ENCODE assay signal across 32 cellular contexts in the genomic region with DNA sequence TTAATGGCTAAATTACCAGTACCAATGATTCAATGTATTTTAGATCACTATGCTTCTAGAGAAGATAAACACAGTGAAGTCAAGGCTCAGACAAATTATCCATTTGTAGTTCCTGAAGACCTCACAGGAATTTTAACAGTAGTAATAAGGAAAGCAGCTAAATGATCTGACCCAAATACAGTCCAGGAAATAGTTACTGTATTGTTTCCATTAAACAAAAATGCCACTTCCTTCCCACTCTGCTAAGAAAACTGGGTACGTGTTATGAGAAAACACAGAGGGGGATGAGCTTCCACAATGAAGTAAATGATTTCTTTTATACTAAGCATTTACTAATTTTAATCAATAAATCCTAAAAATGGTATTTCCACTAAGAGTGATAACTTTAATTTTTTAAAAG.
DNase-seq lines count a peak whose midpoint lies in the region; ATAC-seq, FAIRE-seq and TF ChIP-seq lines count a peak whose summit lies in the region.
"Had no signal": no experiment of that assay in that cellular context is flagged by ENCODE, and none has a peak within 500 bp of the region (broad histone marks: within the 10 kb centered on the region; RNA-seq: fewer than 3 reads in every experiment).

No MANE protein-coding gene starts in this region.

- H3K27ac Mint-ChIP-seq in CD4-positive, CD25-positive, alpha-beta regulatory T cell: peak overlapping the region in 1 of 3 donors; percentile 38
- H3K27ac Mint-ChIP-seq in activated T-helper 17 cell treated with anti-CD3 and anti-CD28 coated beads, Interleukin-2, amount 50 U/mL, for 72 hours: peak overlapping the region; percentile 75
- H3K27ac Mint-ChIP-seq: activated B cell treated with CpG ODN at 0.5 μM for 24 hours; activated T-helper 2 cell treated with anti-CD3 and anti-CD28 coated beads, Interferon-gamma antibody, Interleukin-2, Interleukin-4, amounts not matched to agents 10 μg/mL and 5 μg/mL and 100 μg/mL, durations not matched to agents 14 hours and 24 hours and 36 hours; mesothelial cell of epicardium had no signal

- DNase-seq in CD4-positive, CD25-positive, alpha-beta regulatory T cell: peak in 1 of 3 donors; percentile 18
- peak; percentile 35 for DNase-seq in EH (ENCODE audit: low read depth)
- no peak for DNase-seq in kidney
- no peak for DNase-seq in OCI-M1 (lab: John Stamatoyannopoulos, UW)
- no peak for DNase-seq in prostate gland (ENCODE audit: low spot score)
- DNase-seq: activated B cell treated with CpG ODN at 0.5 μM for 24 hours; activated CD4-positive, alpha-beta T cell treated with anti-CD3 and anti-CD28 coated beads, Interleukin-2, amount 50 U/mL, for 1 hour; C1 segment of cervical spinal cord; DND-41; foreskin melanocyte; GOT3; heart right ventricle; KBM-7; naive B cell; NCI-H1105 treated with DMSO at 0.1 percent for 48 hours; NCI-H187 treated with DMSO at 0.1 percent for 48 hours; NCI-H2171; nucleus accumbens; psoas muscle; stimulated activated CD4-positive, alpha-beta T cell treated with anti-CD3 and anti-CD28 coated beads, Interleukin-12 subunit alpha, Interleukin-12 subunit beta, amount 100 ng/mL, for 4 hours; stimulated activated CD4-positive, alpha-beta T cell treated with anti-CD3 and anti-CD28 coated beads, Interleukin-4, amount 100 ng/mL, for 1 hour; T-helper 9 cell had no signal

- no peak for TF ChIP-seq POLR2A in prostate gland (IDR thresholded peaks at IDR 0.05)

- peaks cover 23 to 46% (median 34%) of the 10 kb centered on the region in 4 donors for H3K4me1 Mint-ChIP-seq in CD4-positive, CD25-positive, alpha-beta regulatory T cell
- peaks cover 24% of the 10 kb centered on the region for H3K4me1 Mint-ChIP-seq in activated T-helper 17 cell treated with anti-CD3 and anti-CD28 coated beads, Interleukin-2, amount 50 U/mL, for 72 hours

- H3K27me3 Mint-ChIP-seq in CD4-positive, CD25-positive, alpha-beta regulatory T cell: no peaks in the 10 kb centered on the region
- no peaks in the 10 kb centered on the region for H3K27me3 Mint-ChIP-seq in activated T-helper 17 cell treated with anti-CD3 and anti-CD28 coated beads, Interleukin-2, amount 50 U/mL, for 72 hours
- H3K27me3 Mint-ChIP-seq: activated B cell treated with CpG ODN at 0.5 μM for 24 hours, naive B cell had no signal

- H3K36me3 ChIP-seq in CD4-positive, CD25-positive, alpha-beta regulatory T cell (ENCODE audit: control insufficient read depth, insufficient read depth, low read length): no peaks in the 10 kb centered on the region
- H3K36me3 ChIP-seq in kidney (ENCODE audit: control insufficient read depth in 1 of 2, insufficient read depth in 2 of 2, low read length in 2 of 2) (no peaks in the 10 kb centered on the region), prostate gland (no peaks in the 10 kb centered on the region)
- H3K36me3 ChIP-seq: heart right ventricle, suprapubic skin had no signal

- H3K27me3 ChIP-seq in CD4-positive, CD25-positive, alpha-beta regulatory T cell (ENCODE audit: control insufficient read depth, insufficient read depth, low read length): no peaks in the 10 kb centered on the region
- H3K27me3 ChIP-seq in prostate gland (replicated peaks; ENCODE audit: insufficient read depth): no peaks in the 10 kb centered on the region
- H3K27me3 ChIP-seq: heart right ventricle, suprapubic skin had no signal

- ATAC-seq in CD4-positive, CD25-positive, alpha-beta regulatory T cell (ENCODE audit: low read depth in 2 of 2): no peak
- ATAC-seq in activated T-helper 17 cell treated with anti-CD3 and anti-CD28 coated beads, Interleukin-2, amount 50 U/mL, for 72 hours (replicated peaks): peak; percentile 30
- no peak for ATAC-seq in HG03139 (IDR thresholded peaks at IDR 0.05; ENCODE audit: unreplicated experiment)
- no peak for ATAC-seq in GM21367 (IDR thresholded peaks at IDR 0.05; ENCODE audit: unreplicated experiment)
- ATAC-seq: heart right ventricle, psoas muscle, sciatic nerve had no signal

- no peak overlapping the region for H3K9ac ChIP-seq in kidney (ENCODE audit: low read length in 2 of 2)

- peak overlapping the region; percentile 46 for H3K4me3 ChIP-seq in CD4-positive, CD25-positive, alpha-beta regulatory T cell (ENCODE audit: low read depth, low read length)
- H3K4me3 ChIP-seq in kidney (ENCODE audit: low read length in 2 of 2): no peak overlapping the region
- H3K4me3 ChIP-seq in prostate gland: no peak overlapping the region
- H3K4me3 ChIP-seq: coronary artery, heart right ventricle, psoas muscle, suprapubic skin had no signal

- no peaks in the 10 kb centered on the region for H3K9me3 ChIP-seq in CD4-positive, CD25-positive, alpha-beta regulatory T cell (ENCODE audit: control insufficient read depth in 2 of 2, low read length in 2 of 2)
- H3K9me3 ChIP-seq in kidney (ENCODE audit: control insufficient read depth in 1 of 2, low read length in 2 of 2) (no peaks in the 10 kb centered on the region), prostate gland (no peaks in the 10 kb centered on the region)
- H3K9me3 ChIP-seq: heart right ventricle, psoas muscle, suprapubic skin had no signal

- WGBS in prostate gland: 64% methylated on average over 1 of the region's 1 CpG

- no peaks in the 10 kb centered on the region for H3K9me3 Mint-ChIP-seq in CD4-positive, CD25-positive, alpha-beta regulatory T cell
- no peaks in the 10 kb centered on the region for H3K9me3 Mint-ChIP-seq in activated T-helper 17 cell treated with anti-CD3 and anti-CD28 coated beads, Interleukin-2, amount 50 U/mL, for 72 hours
- H3K9me3 Mint-ChIP-seq: activated B cell treated with CpG ODN at 0.5 μM for 24 hours; activated T-helper 2 cell treated with anti-CD3 and anti-CD28 coated beads, Interferon-gamma antibody, Interleukin-2, Interleukin-4, amounts not matched to agents 10 μg/mL and 5 μg/mL and 100 μg/mL, durations not matched to agents 14 hours and 24 hours and 36 hours; mesothelial cell of epicardium; naive B cell had no signal

- peaks cover 2% of the 10 kb centered on the region for H3K36me3 Mint-ChIP-seq in CD4-positive, CD25-positive, alpha-beta regulatory T cell
- H3K36me3 Mint-ChIP-seq in activated T-helper 17 cell treated with anti-CD3 and anti-CD28 coated beads, Interleukin-2, amount 50 U/mL, for 72 hours (ENCODE audit: low read depth): no peaks in the 10 kb centered on the region
- H3K36me3 Mint-ChIP-seq: naive B cell had no signal

- peak overlapping the region in 1 of 4 donors; percentile 21 for H3K4me3 Mint-ChIP-seq in CD4-positive, CD25-positive, alpha-beta regulatory T cell
- peak overlapping the region; percentile 45 for H3K4me3 Mint-ChIP-seq in activated T-helper 17 cell treated with anti-CD3 and anti-CD28 coated beads, Interleukin-2, amount 50 U/mL, for 72 hours
- H3K4me3 Mint-ChIP-seq: activated B cell treated with CpG ODN at 0.5 μM for 24 hours, mesothelial cell of epicardium, naive B cell had no signal

- FAIRE-seq in kidney (lab: Jason Lieb, UNC): peak; percentile 68
- FAIRE-seq: astrocyte, D721Med had no signal

- H3K27ac ChIP-seq in CD4-positive, CD25-positive, alpha-beta regulatory T cell (ENCODE audit: insufficient read depth, low read length, poor library complexity, severe bottlenecking): no peak overlapping the region
- no peak overlapping the region for H3K27ac ChIP-seq in kidney (ENCODE audit: low read depth in 2 of 2, low read length in 2 of 2)
- no peak overlapping the region for H3K27ac ChIP-seq in prostate gland
- H3K27ac ChIP-seq: coronary artery, psoas muscle, suprapubic skin had no signal

- peaks cover 26% of the 10 kb centered on the region for H3K4me1 ChIP-seq in CD4-positive, CD25-positive, alpha-beta regulatory T cell (ENCODE audit: control insufficient read depth, insufficient read depth, low read length, poor library complexity, severe bottlenecking)
- H3K4me1 ChIP-seq in kidney (ENCODE audit: control insufficient read depth in 1 of 2, insufficient read depth in 1 of 2, low read depth in 1 of 2, low read length in 2 of 2): peaks cover 3 to 6% of the 10 kb centered on the region in 2 donors
- H3K4me1 ChIP-seq in prostate gland (replicated peaks): peaks cover 4% of the 10 kb centered on the region

- TF ChIP-seq CTCF in kidney (IDR thresholded peaks at IDR 0.05; ENCODE audit: borderline replicate concordance, extremely low read depth, insufficient read depth) (no peak), prostate gland (IDR thresholded peaks at IDR 0.05) (no peak)

- intact Hi-C loops in kidney (cut with DNase I) (loop anchor here (10.0 kb wide), 1 partner anchor 257 kb away; no protein-coding TSS in a partner anchor), prostate gland (cut with DNase I) (no loop called here)
